2 cellular contexts compared by ENCODE assay signal in genomic region chr20:35135867-35136586, GRCh38.
TF ChIP-seq lines count a peak whose summit lies in the region.

No MANE protein-coding gene starts in this region.

TF ChIP-seq in HepG2, 621 proteins besides CTCF, POLR2A, EP300 and RAD21:
- TF ChIP-seq HMGXB3 (CRISPR knock-in tag; IDR thresholded peaks at IDR 0.05; ENCODE audit: borderline replicate concordance) (no peak), ZNF251 (CRISPR knock-in tag; IDR thresholded peaks at IDR 0.05) (no peak), ZNF557 (CRISPR knock-in tag; IDR thresholded peaks at IDR 0.05) (no peak), ZNF709 (CRISPR knock-in tag; IDR thresholded peaks at IDR 0.05) (no peak), TRAFD1 (CRISPR knock-in tag; IDR thresholded peaks at IDR 0.05; ENCODE audit: borderline replicate concordance) (no peak), GTF3A (CRISPR knock-in tag; conservative IDR thresholded peaks at IDR 0.05) (no peak)
TF ChIP-seq in HepG2: peak in this region for 0.

TF ChIP-seq in endothelial cell of umbilical vein, 7 proteins besides CTCF, POLR2A, EP300 and RAD21:
- TF ChIP-seq FOS (IDR thresholded peaks at IDR 0.05; ENCODE audit: borderline replicate concordance, insufficient read depth, low read length) = peak; percentile 90
- peak; percentile 67 for TF ChIP-seq JUN (IDR thresholded peaks at IDR 0.05; ENCODE audit: borderline replicate concordance, insufficient read depth, insufficient read length, low read depth)
- TF ChIP-seq MYC (IDR thresholded peaks at IDR 0.05; ENCODE audit: low read depth, low read length) = no peak
- TF ChIP-seq, protein P1, sequence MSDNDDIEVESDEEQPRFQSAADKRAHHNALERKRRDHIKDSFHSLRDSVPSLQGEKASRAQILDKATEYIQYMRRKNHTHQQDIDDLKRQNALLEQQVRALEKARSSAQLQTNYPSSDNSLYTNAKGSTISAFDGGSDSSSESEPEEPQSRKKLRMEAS (IDR thresholded peaks at IDR 0.05; ENCODE audit: insufficient read depth, insufficient read length) = no peak
- TF ChIP-seq POLR2AphosphoS5 (IDR thresholded peaks at IDR 0.05; ENCODE audit: insufficient read depth, low read depth, low read length) = peak; percentile 58
- no peak for TF ChIP-seq GATA2 (IDR thresholded peaks at IDR 0.05; ENCODE audit: insufficient read depth, insufficient read length, low read depth, low read length)
- TF ChIP-seq EZH2 (IDR thresholded peaks at IDR 0.05; ENCODE audit: borderline replicate concordance, low read depth, low read length, severe bottlenecking) = no peak
